Comparison of ENCODE assay signal across 10 cellular contexts in genomic region chr2:42593282-42593681, GRCh38.
"Had no signal": no experiment of that assay in that cellular context is flagged by ENCODE, and none has a peak within 500 bp of the region (broad histone marks: within the 10 kb centered on the region; RNA-seq: fewer than 3 reads in every experiment).

No MANE protein-coding gene starts in this region.

- H2AFZ ChIP-seq: GM23248, GM23338 had no signal

- H3K4me2 ChIP-seq: GM23338 had no signal

- FAIRE-seq: H54 had no signal

- H3K9ac ChIP-seq: GM23248 had no signal

- H3K9me3 ChIP-seq: HAP-1 had no signal

- H3K27ac ChIP-seq: GM23248 had no signal

- ATAC-seq: GM23338, HCT116 had no signal

- H3K4me3 ChIP-seq: GM23248, GM23338, HAP-1 had no signal

- DNase-seq: GM23248, GOT3, H7, H9, HCEC 1CT, HFFc6 had no signal

- H3K4me1 ChIP-seq: HAP-1 had no signal
